ENCODE assay signal across 7 cellular contexts in the genomic region with DNA sequence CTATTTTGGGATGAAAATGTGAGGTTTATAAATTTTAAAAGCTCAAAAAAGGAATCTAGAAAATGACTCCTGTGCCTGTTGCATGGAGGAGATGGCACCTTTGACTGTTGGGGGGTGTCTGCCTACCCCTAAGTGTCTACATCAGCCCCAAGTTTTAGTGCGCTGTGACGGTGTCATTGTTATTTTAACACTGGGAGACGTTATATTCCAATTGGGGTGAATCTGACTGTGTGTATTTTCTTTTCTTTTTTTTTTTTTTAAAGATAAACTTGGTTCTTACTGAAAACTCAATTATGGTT. TPM values are rescaled to one million over a fixed set of nuclear protein-coding genes. Genes with fewer than 3 reads are reported as not detected.
A peak's percentile ranks its signal among the peaks of the same experiment; 100 is the strongest.
DNase-seq lines count a peak whose midpoint lies in the region; TF ChIP-seq lines count a peak whose summit lies in the region.

No MANE protein-coding gene starts in this region.

- H3K4me3 Mint-ChIP-seq in Calu3 (ENCODE audit: low read depth, unreplicated experiment): no peak overlapping the region

- no peaks in the 10 kb centered on the region for H3K36me3 Mint-ChIP-seq in Calu3 (ENCODE audit: insufficient read depth, unreplicated experiment)

- no peaks in the 10 kb centered on the region for H3F3A ChIP-seq in SU-DHL-6 (ENCODE audit: insufficient read depth)

- no TSS peak for BruUV-seq in Calu3 (replicated peaks; lab: Mats Ljungman, UMichigan)

- H3K4me3 ChIP-seq in GM12865 (ENCODE audit: low read depth, low read length) (peak overlapping the region; percentile 82), SU-DHL-6 (ENCODE audit: insufficient read depth, low read length, poor library complexity, severe bottlenecking) (peak overlapping the region; percentile 13), skin epidermis (peak overlapping the region; percentile 20 to 39 (median 35))

- H2AFZ ChIP-seq in SU-DHL-6 (ENCODE audit: low read depth, low read length, severe bottlenecking): peak overlapping the region; percentile 16

- intact Hi-C loops in Calu3 (cut with micrococcal nuclease; ENCODE audit: unreplicated experiment): no loop called here

- H3K9me2 ChIP-seq in SU-DHL-6 (replicated peaks; ENCODE audit: insufficient read depth, low read length): no peaks in the 10 kb centered on the region

- no peaks in the 10 kb centered on the region for H3K79me2 ChIP-seq in SU-DHL-6 (ENCODE audit: insufficient read depth, low read length)

- H3K9ac ChIP-seq in SU-DHL-6 (ENCODE audit: low read length): peak overlapping the region; percentile 18

- H3K27me3 ChIP-seq in SU-DHL-6 (ENCODE audit: low read length): no peaks in the 10 kb centered on the region

- no peaks in the 10 kb centered on the region for H3K9me3 ChIP-seq in SU-DHL-6 (ENCODE audit: insufficient read depth, low read length)

- no peak overlapping the region for H3K27ac Mint-ChIP-seq in Calu3 (ENCODE audit: unreplicated experiment)

- H3K27me3 Mint-ChIP-seq in Calu3 (ENCODE audit: unreplicated experiment): no peaks in the 10 kb centered on the region

- H3K9me3 Mint-ChIP-seq in Calu3 (ENCODE audit: low read depth, unreplicated experiment): no peaks in the 10 kb centered on the region

- DNase-seq in GM12865 (ENCODE audit: low read depth): peak; percentile 32
- peak; percentile 16 for DNase-seq in effector CD4-positive, alpha-beta T cell
- DNase-seq in hepatic stellate cell (ENCODE audit: low spot score): no peak
- no peak for DNase-seq in cerebellar nuclear complex (lab: John Stamatoyannopoulos, UW)
- DNase-seq in Calu3: no peak

- H4K20me1 ChIP-seq in SU-DHL-6 (ENCODE audit: low read depth, low read length): no peaks in the 10 kb centered on the region

- peak overlapping the region; percentile 60 for H3K4me2 ChIP-seq in SU-DHL-6 (ENCODE audit: low read depth, low read length, poor library complexity, severe bottlenecking)

- H3K27ac ChIP-seq in SU-DHL-6 (ENCODE audit: low read depth, low read length) (no peak overlapping the region), skin epidermis (peak overlapping the region; percentile 65 to 90 (median 81))

- CTCF ChIA-PET in Calu3 (lab: Charles Lee): no interaction called here

- TF ChIP-seq CTCF in GM12865 (IDR thresholded peaks at IDR 0.05; ENCODE audit: insufficient read depth, low read depth, low read length, missing control alignments) (no peak), SU-DHL-6 (IDR thresholded peaks at IDR 0.05; ENCODE audit: insufficient read depth, low read length, poor library complexity, severe bottlenecking) (no peak), Calu3 (IDR thresholded peaks at IDR 0.05; ENCODE audit: unreplicated experiment) (no peak)

- H3K4me1 Mint-ChIP-seq in Calu3 (ENCODE audit: low read depth, unreplicated experiment): no peaks in the 10 kb centered on the region

- H3K36me3 ChIP-seq in SU-DHL-6 (ENCODE audit: low read length): no peaks in the 10 kb centered on the region

RNA-seq across cellular contexts. Expression of gene SRGN, which starts 0.5 kb away (rescaled TPM):
- not detected in 2 replicates for total RNA-seq in Calu3 (2022)

RNA-seq across cellular contexts. Expression of gene VPS26A, which starts 35.6 kb away (rescaled TPM):
- total RNA-seq in Calu3 (2022): 77.1 and 80.3 TPM in 2 replicates

Comparison
In these comparisons a context has a peak if more than half of its experiments do, and no peak if none do; other contexts are left out.
1. DNase-seq: peak in GM12865 (single experiment) and effector CD4-positive, alpha-beta T cell (single experiment); none in hepatic stellate cell (single experiment), cerebellar nuclear complex (0 of 2) and Calu3 (single experiment).
2. H3K4me3 ChIP-seq: peak in every context shown above with its lines; median percentile 82 in GM12865; 35 in skin epidermis; 13 in SU-DHL-6.